ENCODE assay signal across 16 cellular contexts in the genomic region with DNA sequence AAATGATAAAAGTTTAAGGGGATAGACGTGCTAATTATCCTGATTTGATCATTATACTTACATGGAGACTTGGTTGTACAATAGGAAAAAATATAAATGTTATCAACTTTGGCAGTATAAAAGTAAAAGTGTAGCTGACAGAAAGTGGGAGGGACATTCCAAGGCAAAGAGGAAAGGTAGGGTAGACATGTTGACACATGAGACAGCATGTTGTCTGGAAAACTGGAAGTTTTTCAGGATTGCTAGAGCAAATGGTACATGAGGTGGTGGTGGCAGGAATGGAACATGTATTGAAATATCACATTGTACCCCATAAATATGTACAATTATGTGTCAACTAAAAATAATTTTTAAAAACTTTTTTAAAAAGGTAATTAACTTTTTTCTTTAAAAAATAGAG. TPM values are rescaled to one million over a fixed set of nuclear protein-coding genes. Genes with fewer than 3 reads are reported as not detected.
DNase-seq lines count a peak whose midpoint lies in the region; ATAC-seq and TF ChIP-seq lines count a peak whose summit lies in the region.
"Had no signal": no experiment of that assay in that cellular context is flagged by ENCODE, and none has a peak within 500 bp of the region (broad histone marks: within the 10 kb centered on the region; RNA-seq: fewer than 3 reads in every experiment).

No MANE protein-coding gene starts in this region.

- peaks cover 100% of the 10 kb centered on the region for H3K79me2 ChIP-seq in OCI-LY7 (ENCODE audit: insufficient read depth, low read depth, low read length)

- no peak overlapping the region for H3K4me3 ChIP-seq in HEK293 (ENCODE audit: low read depth, low read length)
- H3K4me3 ChIP-seq in OCI-LY7 (ENCODE audit: low read depth, low read length, poor library complexity, severe bottlenecking), result no peak overlapping the region
- H3K4me3 ChIP-seq in dorsolateral prefrontal cortex, result no peak overlapping the region
- H3K4me3 ChIP-seq: A549 had no signal

- BruUV-seq in OCI-LY7 (replicated peaks; lab: Mats Ljungman, UMichigan), result no TSS peak

- H3K9me2 ChIP-seq in OCI-LY7 (ENCODE audit: insufficient read depth, low read length), result no peaks in the 10 kb centered on the region

- no peak overlapping the region for H3K4me3 Mint-ChIP-seq in stimulated activated memory B cell treated with anti-CD40 and anti-IgM and Interleukin-4, amounts not matched to agents 10 μg/mL and 1 μg/mL and 100 μg/mL, for 72 hours
- H3K4me3 Mint-ChIP-seq: CD14-positive monocyte; CD8-positive, alpha-beta memory T cell had no signal

- intact Hi-C loops in OCI-LY7 (cut with micrococcal nuclease; ENCODE audit: unreplicated experiment) (no loop called here), dorsolateral prefrontal cortex (cut with DNase I) (no loop called here)

- CTCF ChIA-PET in HEK293 (lab: Yijun Ruan, JAX) (interaction anchor here (1.1 to 1.5 kb wide), 3 partner anchors 21 to 89 kb away, joined by 5 to 7 read pairs (median 6); no protein-coding TSS in a partner anchor), OCI-LY7 (lab: Charles Lee; ENCODE audit: unreplicated experiment) (no interaction called here)

- no peaks in the 10 kb centered on the region for H3K27me3 Mint-ChIP-seq in stimulated activated memory B cell treated with anti-CD40 and anti-IgM and Interleukin-4, amounts not matched to agents 10 μg/mL and 1 μg/mL and 100 μg/mL, for 72 hours
- H3K27me3 Mint-ChIP-seq: CD8-positive, alpha-beta memory T cell had no signal

- H3K4me1 ChIP-seq in HEK293 (ENCODE audit: control insufficient read depth, insufficient read depth, low read length) (0 out of 2 replicates have a peak, but pooled peaks cover 9% of the 10 kb centered on the region), OCI-LY7 (ENCODE audit: insufficient read depth, low read length, poor library complexity, severe bottlenecking) (peaks cover 93% of the 10 kb centered on the region)

- H3K4me1 Mint-ChIP-seq in stimulated activated memory B cell treated with anti-CD40 and anti-IgM and Interleukin-4, amounts not matched to agents 10 μg/mL and 1 μg/mL and 100 μg/mL, for 72 hours, result peaks cover 60% of the 10 kb centered on the region

- POLR2A ChIA-PET in HEK293 (lab: Yijun Ruan, JAX), result no interaction called here
- POLR2A ChIA-PET in OCI-LY7 (lab: Charles Lee), result interaction anchor here (0.8 to 5.2 kb wide), 10 partner anchors 13 to 130 kb away, joined by 3 to 106 read pairs (median 4); partner anchors contain the start of genes DIPK1A and MTF2

- H3K27ac Mint-ChIP-seq in stimulated activated memory B cell treated with anti-CD40 and anti-IgM and Interleukin-4, amounts not matched to agents 10 μg/mL and 1 μg/mL and 100 μg/mL, for 72 hours, result peak overlapping the region; percentile 57
- H3K27ac Mint-ChIP-seq: CD14-positive monocyte; CD8-positive, alpha-beta memory T cell had no signal

- no peaks in the 10 kb centered on the region for H4K20me1 ChIP-seq in OCI-LY7 (ENCODE audit: insufficient read depth, low read length)

- peaks cover 3% of the 10 kb centered on the region for H3K9me3 Mint-ChIP-seq in stimulated activated memory B cell treated with anti-CD40 and anti-IgM and Interleukin-4, amounts not matched to agents 10 μg/mL and 1 μg/mL and 100 μg/mL, for 72 hours
- H3K9me3 Mint-ChIP-seq: CD14-positive monocyte; CD8-positive, alpha-beta memory T cell had no signal

- no peaks in the 10 kb centered on the region for H3K27me3 ChIP-seq in dorsolateral prefrontal cortex

- no peaks in the 10 kb centered on the region for H3K9me3 ChIP-seq in HEK293 (ENCODE audit: control insufficient read depth, insufficient read depth, low read depth, low read length)
- H3K9me3 ChIP-seq in OCI-LY7 (ENCODE audit: low read length), result peaks cover 6% of the 10 kb centered on the region
- H3K9me3 ChIP-seq: A549, Caco-2 had no signal

- no peak overlapping the region for H3K4me2 ChIP-seq in OCI-LY7 (ENCODE audit: low read length)
- H3K4me2 ChIP-seq: A549 had no signal

- no peak for ATAC-seq in stimulated activated memory B cell treated with anti-CD40 and anti-IgM and Interleukin-4, amounts not matched to agents 10 μg/mL and 1 μg/mL and 100 μg/mL, for 72 hours
- no peak for ATAC-seq in GM18909 (IDR thresholded peaks at IDR 0.05; ENCODE audit: poor library complexity, unreplicated experiment)
- ATAC-seq: A549 had no signal

- H3K36me3 ChIP-seq in HEK293 (ENCODE audit: control insufficient read depth in 2 of 2, insufficient read depth in 1 of 2, low read length in 2 of 2), result no peaks in the 10 kb centered on the region
- H3K36me3 ChIP-seq in OCI-LY7 (ENCODE audit: insufficient read depth, low read length), result peaks cover 10% of the 10 kb centered on the region

- H3K27ac ChIP-seq in HEK293 (ENCODE audit: extremely low read depth, low read depth, low read length), result no peak overlapping the region
- H3K27ac ChIP-seq in OCI-LY7 (ENCODE audit: low read depth, low read length, poor library complexity, severe bottlenecking), result peak overlapping the region; percentile 11
- H3K27ac ChIP-seq in dorsolateral prefrontal cortex, result peak overlapping the region in 46 of 59 donors; percentile 0 to 96 (median 91)
- H3K27ac ChIP-seq in substantia nigra (ENCODE audit: low read depth, low read length, poor library complexity, severe bottlenecking), result no peak overlapping the region
- H3K27ac ChIP-seq: A549 had no signal

- TF ChIP-seq CTCF in HEK293 (tag by site-specific recombination; IDR thresholded peaks at IDR 0.05) (no peak), OCI-LY7 (conservative IDR thresholded peaks at IDR 0.05; ENCODE audit: low read length) (no peak), dorsolateral prefrontal cortex (IDR thresholded peaks at IDR 0.05 in 54 of 56, conservative IDR thresholded peaks at IDR 0.05 in 2 of 56; ENCODE audit: low read depth in 1 of 56, partially characterized antibody in 56 of 56) (no peak)

- H2AFZ ChIP-seq in OCI-LY7 (ENCODE audit: low read length), result no peak overlapping the region

- peaks cover 25% of the 10 kb centered on the region for H3K36me3 Mint-ChIP-seq in stimulated activated memory B cell treated with anti-CD40 and anti-IgM and Interleukin-4, amounts not matched to agents 10 μg/mL and 1 μg/mL and 100 μg/mL, for 72 hours
- H3K36me3 Mint-ChIP-seq: CD14-positive monocyte; CD8-positive, alpha-beta memory T cell had no signal

- no peak for DNase-seq in OCI-LY7 (ENCODE audit: low spot score)
- no peak for DNase-seq in dorsolateral prefrontal cortex
- DNase-seq in cerebellar nuclear complex (lab: John Stamatoyannopoulos, UW), result no peak
- DNase-seq in superior temporal gyrus (ENCODE audit: extremely low spot score), result no peak
- DNase-seq in substantia nigra (lab: John Stamatoyannopoulos, UW), result no peak
- DNase-seq: Caco-2; CD8-positive, alpha-beta memory T cell; DND-41; GF-D8; HCEC 1CT; IMR-90 had no signal

TF ChIP-seq in HEK293, 187 proteins besides CTCF, POLR2A, EP300 and RAD21:
- 0 out of 2 replicates have a peak, but pooled peaks have one; percentile 25 for TF ChIP-seq PRDM1 (tag by site-specific recombination; IDR thresholded peaks at IDR 0.05)
- TF ChIP-seq KLF8 (tag by site-specific recombination; IDR thresholded peaks at IDR 0.05), result no peak
TF ChIP-seq in HEK293: peak in this region for 1.

RNA-seq across cellular contexts. Expression of gene DIPK1A, which starts 13.2 kb away (rescaled TPM):
- total RNA-seq in OCI-LY7 (2014; rRNA removed; shearing (Covaris generic)), result 13.0 and 13.5 TPM in 2 replicates
- total RNA-seq in OCI-LY7 (2022) (25.4 and 26.2 TPM in 2 replicates), dorsolateral prefrontal cortex (10 to 100 TPM; 19.2 to 62.8 (median 43.8) TPM)

Comparison
In these comparisons a context has a peak if more than half of its experiments do, and no peak if none do; other contexts are left out.
1. H3K27ac ChIP-seq: peak in OCI-LY7 (single experiment) and dorsolateral prefrontal cortex (46 of 59); none in HEK293 (single experiment) and substantia nigra (single experiment).